ENCODE assay signal across 33 cellular contexts in genomic region chr1:161483361-161483760, GRCh38. TPM values are rescaled to one million over a fixed set of nuclear protein-coding genes. Genes with fewer than 3 reads are reported as not detected.
"Had no signal": no experiment of that assay in that cellular context is flagged by ENCODE, and none has a peak within 500 bp of the region (broad histone marks: within the 10 kb centered on the region; RNA-seq: fewer than 3 reads in every experiment).

No MANE protein-coding gene starts in this region.

- H3K4me3 Mint-ChIP-seq: activated naive CD8-positive, alpha-beta T cell treated with anti-CD3 and anti-CD28 coated beads for 36 hours; nephron; stimulated activated memory B cell treated with anti-CD40 and anti-IgM and Interleukin-4, amounts not matched to agents 10 μg/mL and 1 μg/mL and 100 μg/mL, for 72 hours; stimulated activated naive CD8-positive, alpha-beta T cell treated with anti-CD3 and anti-CD28 coated beads, Interleukin-15, amount 100 ng/mL, for 72 hours; T-helper 2 cell treated with Interferon-gamma antibody and Interleukin-4, amounts not matched to agents 5 μg/mL and 100 μg/mL, for 36 hours; type B pancreatic cell had no signal

- ATAC-seq: activated CD4-positive, CD25-positive, alpha-beta regulatory T cell treated with anti-CD3 and anti-CD28 coated beads, Interleukin-2, amount 50 U/mL, for 24 hours; body of pancreas; gastrocnemius medialis; left ventricle myocardium superior; pancreas; stimulated activated memory B cell treated with anti-CD40 and anti-IgM and Interleukin-4, amounts not matched to agents 10 μg/mL and 1 μg/mL and 100 μg/mL, for 72 hours; stimulated activated naive CD8-positive, alpha-beta T cell treated with anti-CD3 and anti-CD28 coated beads, Interleukin-15, amount 100 ng/mL, for 72 hours had no signal

- H3K4me2 ChIP-seq: smooth muscle cell had no signal

- H3K4me1 Mint-ChIP-seq: nephron; stimulated activated memory B cell treated with anti-CD40 and anti-IgM and Interleukin-4, amounts not matched to agents 10 μg/mL and 1 μg/mL and 100 μg/mL, for 72 hours; stimulated activated naive CD8-positive, alpha-beta T cell treated with anti-CD3 and anti-CD28 coated beads, Interleukin-15, amount 100 ng/mL, for 72 hours had no signal

- FAIRE-seq: pancreas had no signal

- DNase-seq: activated CD4-positive, alpha-beta T cell treated with anti-CD3 and anti-CD28 coated beads for 48 hours; activated CD4-positive, alpha-beta T cell treated with anti-CD3 and anti-CD28 coated beads, Interleukin-2, amount 50 U/mL, for 48 hours; activated CD8-positive, alpha-beta memory T cell treated with anti-CD3 and anti-CD28 coated beads for 24 hours; activated effector memory CD4-positive, alpha-beta T cell treated with Interleukin-2 at 50 U/mL for 16 hours; activated naive CD4-positive, alpha-beta T cell treated with Interleukin-2 at 50 U/mL for 16 hours; activated naive CD8-positive, alpha-beta T cell treated with anti-CD3 and anti-CD28 coated beads for 36 hours; adrenal gland; aorta; body of pancreas; esophagus squamous epithelium; gastrocnemius medialis; glutamatergic neuron; islet precursor cell; left ventricle myocardium superior; pancreas; retina; stimulated activated CD4-positive, alpha-beta T cell treated with anti-CD3 and anti-CD28 coated beads, Interleukin-1b, Interleukin-23, amount 100 ng/mL, for 48 hours; stimulated activated CD4-positive, alpha-beta T cell treated with anti-CD3 and anti-CD28 coated beads, Interleukin-4, amount 100 ng/mL, for 4 hours; stimulated activated CD8-positive, alpha-beta memory T cell treated with anti-CD3 and anti-CD28 coated beads, Interleukin-4, amount 100 ng/mL, for 48 hours; stimulated activated naive CD8-positive, alpha-beta T cell treated with anti-CD3 and anti-CD28 coated beads, Interleukin-15, amount 100 ng/mL, for 72 hours; substantia nigra; uterus had no signal

- H3K4me3 ChIP-seq: adrenal gland, body of pancreas, cardiac muscle cell, esophagus squamous epithelium, gastrocnemius medialis, pancreas, prostate gland, smooth muscle cell, uterus had no signal

- H3K27me3 Mint-ChIP-seq: stimulated activated memory B cell treated with anti-CD40 and anti-IgM and Interleukin-4, amounts not matched to agents 10 μg/mL and 1 μg/mL and 100 μg/mL, for 72 hours had no signal

- H3K27ac Mint-ChIP-seq: activated naive CD8-positive, alpha-beta T cell treated with anti-CD3 and anti-CD28 coated beads for 36 hours; nephron; stimulated activated memory B cell treated with anti-CD40 and anti-IgM and Interleukin-4, amounts not matched to agents 10 μg/mL and 1 μg/mL and 100 μg/mL, for 72 hours; stimulated activated naive CD8-positive, alpha-beta T cell treated with anti-CD3 and anti-CD28 coated beads, Interleukin-15, amount 100 ng/mL, for 72 hours; T-helper 2 cell treated with Interferon-gamma antibody and Interleukin-4, amounts not matched to agents 5 μg/mL and 100 μg/mL, for 36 hours; type B pancreatic cell had no signal

- H3K27me3 ChIP-seq: body of pancreas, uterus had no signal

- H3K36me3 Mint-ChIP-seq: activated naive CD8-positive, alpha-beta T cell treated with anti-CD3 and anti-CD28 coated beads for 36 hours; stimulated activated memory B cell treated with anti-CD40 and anti-IgM and Interleukin-4, amounts not matched to agents 10 μg/mL and 1 μg/mL and 100 μg/mL, for 72 hours; type B pancreatic cell had no signal

- H3K9me3 Mint-ChIP-seq: activated naive CD8-positive, alpha-beta T cell treated with anti-CD3 and anti-CD28 coated beads for 36 hours; nephron; stimulated activated memory B cell treated with anti-CD40 and anti-IgM and Interleukin-4, amounts not matched to agents 10 μg/mL and 1 μg/mL and 100 μg/mL, for 72 hours; stimulated activated naive CD8-positive, alpha-beta T cell treated with anti-CD3 and anti-CD28 coated beads, Interleukin-15, amount 100 ng/mL, for 72 hours; T-helper 2 cell treated with Interferon-gamma antibody and Interleukin-4, amounts not matched to agents 5 μg/mL and 100 μg/mL, for 36 hours; type B pancreatic cell had no signal

- H3K36me3 ChIP-seq: adrenal gland, cardiac muscle cell, esophagus squamous epithelium, gastrocnemius medialis, neutrophil, pancreas, prostate gland, uterus had no signal

- H3K9me3 ChIP-seq: adrenal gland, body of pancreas, esophagus squamous epithelium, gastrocnemius medialis, neutrophil, pancreas, prostate gland, uterus had no signal

- H3K27ac ChIP-seq: adrenal gland, body of pancreas, cardiac muscle cell, epithelial cell of prostate, esophagus squamous epithelium, gastrocnemius medialis, neutrophil, pancreas, prostate gland, uterus, VCaP had no signal

- H3K4me1 ChIP-seq: adrenal gland, body of pancreas, gastrocnemius medialis, pancreas, prostate gland, uterus had no signal

RNA-seq across cellular contexts. Expression of gene FCGR2A, which starts 21.9 kb away (rescaled TPM):
- total RNA-seq: activated naive CD8-positive, alpha-beta T cell treated with anti-CD3 and anti-CD28 coated beads for 36 hours; cardiac muscle cell; smooth muscle cell had no signal
- polyA plus RNA-seq: cardiac muscle cell had no signal

RNA-seq across cellular contexts. Expression of gene HSPA6, which starts 41.0 kb away (rescaled TPM):
- total RNA-seq: cardiac muscle cell had no signal
- polyA plus RNA-seq: cardiac muscle cell had no signal
